In the genomic region with DNA sequence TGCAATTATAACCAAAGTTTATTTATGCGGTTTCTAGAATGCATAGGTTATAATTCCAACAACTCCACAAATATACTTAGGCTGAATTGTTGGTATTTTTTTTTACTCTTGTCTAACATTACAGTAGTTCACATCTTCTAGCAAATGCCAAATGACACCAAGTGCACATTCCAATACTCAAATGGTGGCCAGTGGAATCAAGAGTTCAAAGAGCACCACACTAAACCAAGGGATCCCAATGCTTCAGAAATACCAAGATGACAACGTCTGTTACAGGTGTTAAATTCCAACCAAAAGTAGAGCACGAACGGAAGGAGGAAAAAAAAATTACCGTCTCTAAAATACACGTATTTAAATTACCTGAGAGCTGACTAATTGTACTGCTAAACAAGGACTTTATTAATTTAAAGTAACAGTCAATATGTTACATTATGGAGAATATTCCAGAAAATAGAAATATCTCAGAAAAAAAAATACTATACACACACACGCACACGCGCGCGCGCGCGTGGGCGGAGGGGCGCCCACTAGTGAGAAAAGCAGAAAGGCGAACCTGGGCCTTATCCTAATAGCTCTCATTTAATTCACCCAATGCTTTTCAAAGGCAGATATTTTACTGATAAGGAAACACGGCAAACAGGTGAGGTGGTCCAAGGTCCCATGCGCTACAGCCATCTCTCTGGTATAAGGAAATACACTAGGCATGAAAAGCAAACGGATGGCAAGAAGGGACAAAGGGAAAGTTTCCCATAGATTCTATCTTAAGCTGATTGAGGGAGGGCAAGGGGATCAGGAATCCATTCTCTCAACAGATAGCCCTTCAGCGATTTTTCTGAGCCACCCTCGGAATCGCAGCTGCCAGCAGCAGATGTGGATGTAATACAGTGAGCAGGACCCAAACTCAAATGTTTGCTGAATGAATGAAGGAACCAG, we compare ENCODE assay signal across 8 cellular contexts. TPM values are rescaled to one million over a fixed set of nuclear protein-coding genes. Genes with fewer than 3 reads are reported as not detected.
DNase-seq lines count a peak whose midpoint lies in the region; ATAC-seq and TF ChIP-seq lines count a peak whose summit lies in the region.

No MANE protein-coding gene starts in this region.

- intact Hi-C loops in Calu3 (cut with micrococcal nuclease; ENCODE audit: unreplicated experiment): no loop called here
- intact Hi-C loops in right lobe of liver (cut with DNase I): no loop called here

- no peak for TF ChIP-seq POLR2A in right lobe of liver (IDR thresholded peaks at IDR 0.05)

- no peaks in the 10 kb centered on the region for H3K27me3 ChIP-seq in right lobe of liver

- WGBS in right lobe of liver (ENCODE audit: insufficient coverage, low coverage, low lambda C conversion rate, missing lambda C conversion rate): 10% methylated on average over 23 of the region's 23 CpGs

- no peak for TF ChIP-seq CTCF in Calu3 (IDR thresholded peaks at IDR 0.05; ENCODE audit: unreplicated experiment)
- TF ChIP-seq CTCF in coronary artery (IDR thresholded peaks at IDR 0.05): no peak
- TF ChIP-seq CTCF in right lobe of liver (IDR thresholded peaks at IDR 0.05): peak in 2 of 4 donors; percentile 9 to 31

- H3K4me3 ChIP-seq in coronary artery (peak overlapping the region; percentile 79), right lobe of liver (peak overlapping the region; percentile 81 to 87 (median 83))

- no peaks in the 10 kb centered on the region for H3K9me3 Mint-ChIP-seq in Calu3 (ENCODE audit: low read depth, unreplicated experiment)
- H3K9me3 Mint-ChIP-seq in stimulated activated naive CD8-positive, alpha-beta T cell treated with anti-CD3 and anti-CD28 coated beads, Interleukin-15, Interleukin-2, amounts not matched to agents 100 ng/mL and 50 ng/mL, for 24 hours: no peaks in the 10 kb centered on the region

- H3K27ac ChIP-seq in coronary artery (peak overlapping the region; percentile 87 to 92), right lobe of liver (peak overlapping the region; percentile 76 to 89 (median 87))

- peaks cover 0 to 18% (median 3%) of the 10 kb centered on the region in 4 donors for H3K36me3 ChIP-seq in right lobe of liver

- peak in 3 of 4 donors; percentile 0 to 6 (median 1) for ATAC-seq in right lobe of liver
- ATAC-seq in HG03095 (IDR thresholded peaks at IDR 0.05; ENCODE audit: unreplicated experiment): no peak

- peaks cover 0 to 9% (median 3%) of the 10 kb centered on the region in 4 donors for H3K4me1 ChIP-seq in right lobe of liver

- BruUV-seq in Calu3 (replicated peaks; lab: Mats Ljungman, UMichigan): no TSS peak

- peak overlapping the region; percentile 89 for H3K4me3 Mint-ChIP-seq in Calu3 (ENCODE audit: low read depth, unreplicated experiment)
- peak overlapping the region; percentile 90 for H3K4me3 Mint-ChIP-seq in stimulated activated naive CD8-positive, alpha-beta T cell treated with anti-CD3 and anti-CD28 coated beads, Interleukin-15, Interleukin-2, amounts not matched to agents 100 ng/mL and 50 ng/mL, for 24 hours

- H3K36me3 Mint-ChIP-seq in Calu3 (ENCODE audit: insufficient read depth, unreplicated experiment): peaks cover 28% of the 10 kb centered on the region
- peaks cover 22% of the 10 kb centered on the region for H3K36me3 Mint-ChIP-seq in stimulated activated naive CD8-positive, alpha-beta T cell treated with anti-CD3 and anti-CD28 coated beads, Interleukin-15, Interleukin-2, amounts not matched to agents 100 ng/mL and 50 ng/mL, for 24 hours (ENCODE audit: low read depth)

- DNase-seq in Calu3 (no peak), HPDE6-E6E7 (ENCODE audit: extremely low spot score) (peak; percentile 4), T-helper 9 cell (peak; percentile 3), coronary artery (ENCODE audit: low spot score) (no peak), right lobe of liver (no peak), NCI-H1694 treated with DMSO at 0.1 percent for 48 hours (lab: John Stamatoyannopoulos, UW) (no peak)

- CTCF ChIA-PET in Calu3 (lab: Charles Lee): no interaction called here

- H3K4me1 Mint-ChIP-seq in Calu3 (ENCODE audit: low read depth, unreplicated experiment): peaks cover 18% of the 10 kb centered on the region
- peaks cover 31% of the 10 kb centered on the region for H3K4me1 Mint-ChIP-seq in stimulated activated naive CD8-positive, alpha-beta T cell treated with anti-CD3 and anti-CD28 coated beads, Interleukin-15, Interleukin-2, amounts not matched to agents 100 ng/mL and 50 ng/mL, for 24 hours (ENCODE audit: low read depth)

- H3K27ac Mint-ChIP-seq in Calu3 (ENCODE audit: unreplicated experiment): peak overlapping the region; percentile 84
- peak overlapping the region; percentile 98 for H3K27ac Mint-ChIP-seq in stimulated activated naive CD8-positive, alpha-beta T cell treated with anti-CD3 and anti-CD28 coated beads, Interleukin-15, Interleukin-2, amounts not matched to agents 100 ng/mL and 50 ng/mL, for 24 hours

- no peaks in the 10 kb centered on the region for H3K27me3 Mint-ChIP-seq in Calu3 (ENCODE audit: unreplicated experiment)
- H3K27me3 Mint-ChIP-seq in stimulated activated naive CD8-positive, alpha-beta T cell treated with anti-CD3 and anti-CD28 coated beads, Interleukin-15, Interleukin-2, amounts not matched to agents 100 ng/mL and 50 ng/mL, for 24 hours: no peaks in the 10 kb centered on the region

- no peaks in the 10 kb centered on the region for H3K9me3 ChIP-seq in right lobe of liver

RNA-seq across cellular contexts. Expression of gene PIGF, which starts 1.0 kb away (rescaled TPM):
- total RNA-seq in Calu3 (2022) (19.0 and 19.7 TPM in 2 replicates), right lobe of liver (10 to 100 TPM in 3 of 6 experiments, 1 to 10 TPM in 3; 8.4 to 12.1 (median 10.0) TPM)

RNA-seq across cellular contexts. Expression of gene CRIPT, which starts 1.2 kb away (rescaled TPM):
- total RNA-seq in Calu3 (2022) (11.8 and 13.5 TPM in 2 replicates), right lobe of liver (1 to 10 TPM; 5.2 to 9.7 (median 7.0) TPM)

Comparison
In these comparisons a context has a peak if more than half of its experiments do, and no peak if none do; other contexts are left out.
1. DNase-seq: peak in HPDE6-E6E7 (single experiment) and T-helper 9 cell (single experiment); none in Calu3 (single experiment), coronary artery (single experiment), right lobe of liver (0 of 3) and NCI-H1694 treated with DMSO at 0.1 percent for 48 hours (single experiment).